Comparison of ENCODE assay signal across 22 cellular contexts in the genomic region with DNA sequence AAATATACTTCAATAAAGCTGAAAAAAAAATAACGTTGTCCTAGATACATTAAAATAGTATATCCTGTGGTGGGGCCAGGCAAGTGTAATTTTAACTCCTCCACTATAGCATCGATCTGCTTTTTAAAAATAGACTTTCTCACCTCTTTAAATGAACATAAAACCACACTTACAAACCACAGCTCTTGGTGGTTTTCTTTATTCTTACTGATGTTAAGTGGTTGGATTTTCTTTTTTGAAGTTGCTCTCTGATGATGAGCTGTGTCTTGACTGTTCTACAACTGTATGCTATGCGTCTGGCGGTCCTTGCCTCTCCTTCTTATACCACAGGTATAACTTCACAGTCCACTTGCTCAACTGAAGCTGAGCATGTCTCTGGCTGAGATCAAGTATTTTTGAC.
A peak's percentile ranks its signal among the peaks of the same experiment; 100 is the strongest.
DNase-seq lines count a peak whose midpoint lies in the region; ATAC-seq and TF ChIP-seq lines count a peak whose summit lies in the region.
"Had no signal": no experiment of that assay in that cellular context is flagged by ENCODE, and none has a peak within 500 bp of the region (broad histone marks: within the 10 kb centered on the region; RNA-seq: fewer than 3 reads in every experiment).

No MANE protein-coding gene starts in this region.

- CTCF ChIA-PET in A673 (lab: Charles Lee) = no interaction called here

- H3K27ac ChIP-seq in DND-41 (ENCODE audit: low read length) = no peak overlapping the region
- no peak overlapping the region for H3K27ac ChIP-seq in A673 (ENCODE audit: low read depth, low read length, poor library complexity, severe bottlenecking)
- H3K27ac ChIP-seq: pancreas, transverse colon had no signal

- H3K79me2 ChIP-seq in DND-41 (ENCODE audit: insufficient read depth, low read length) = no peaks in the 10 kb centered on the region

- no peak overlapping the region for H3K4me3 ChIP-seq in DND-41 (ENCODE audit: low read depth in 1 of 2, low read length in 2 of 2)
- no peak overlapping the region for H3K4me3 ChIP-seq in A673 (ENCODE audit: low read depth, low read length, poor library complexity, severe bottlenecking)
- H3K4me3 ChIP-seq: pancreas, transverse colon had no signal

- in situ Hi-C loops in KBM-7 (cut with MboI; ENCODE audit: low pct_unique_long_range_greater_than_20kb, low sequenced_read_pairs) = no loop called here

- H3K27me3 ChIP-seq in DND-41 (ENCODE audit: insufficient read depth, low read length, poor library complexity) = no peaks in the 10 kb centered on the region
- peaks cover 18% of the 10 kb centered on the region for H3K27me3 ChIP-seq in A673 (replicated peaks; ENCODE audit: insufficient read depth, low read depth, low read length, poor library complexity)
- H3K27me3 ChIP-seq: pancreas, transverse colon had no signal

- H4K20me1 ChIP-seq in DND-41 (ENCODE audit: insufficient read depth, low read length) = no peaks in the 10 kb centered on the region

- ATAC-seq in DND-41 (ENCODE audit: insufficient read depth, low read depth) (peak; percentile 99), GM19351 (IDR thresholded peaks at IDR 0.05; ENCODE audit: unreplicated experiment) (peak; percentile 62)
- ATAC-seq: activated T-cell treated with anti-CD3 and anti-CD28 coated beads, Interleukin-2, amount 50 U/mL, for 72 hours; left colon; pancreas; T-cell had no signal

- TF ChIP-seq CTCF in DND-41 (IDR thresholded peaks at IDR 0.05; ENCODE audit: borderline replicate concordance, extremely low read depth, low read length, poor library complexity, severe bottlenecking) (no peak), A673 (conservative IDR thresholded peaks at IDR 0.05; ENCODE audit: low read depth, low read length) (no peak)

- DNase-seq in DND-41 (peak; percentile 13), KBM-7 (peak; percentile 5), SW480 (ENCODE audit: low spot score) (peak; percentile 1), A673 (ENCODE audit: low spot score) (no peak), iPS-NIHi11 (ENCODE audit: low spot score) (no peak), HUDEP-2 (lab: John Stamatoyannopoulos, UW; ENCODE audit: unreplicated experiment in 76 of 76) (no peak)
- DNase-seq: activated CD4-positive, alpha-beta T cell treated with anti-CD3 and anti-CD28 coated beads, Interleukin-2, amount 50 U/mL, for 4 hours; activated naive CD4-positive, alpha-beta T cell; activated T-cell treated with anti-CD3 and anti-CD28 coated beads, Interleukin-2, amount 50 U/mL, for 72 hours; Calu3; H9; left colon; mammary epithelial cell; NCI-H1417 treated with DMSO at 0.1 percent for 48 hours; NCI-H2227 treated with DMSO at 0.1 percent for 48 hours; NCI-H69; pancreas; small intestine; stimulated activated CD4-positive, alpha-beta T cell treated with anti-CD3 and anti-CD28 coated beads, Interleukin-1b, Interleukin-23, amount 100 ng/mL, for 48 hours; T-cell; transverse colon had no signal

- no peak overlapping the region for H3K9ac ChIP-seq in DND-41 (ENCODE audit: low read depth, low read length)

- no peaks in the 10 kb centered on the region for H3K4me1 ChIP-seq in DND-41 (ENCODE audit: insufficient read depth, low read length)
- H3K4me1 ChIP-seq in A673 (ENCODE audit: insufficient read depth, low read length, poor library complexity, severe bottlenecking) = no peaks in the 10 kb centered on the region
- H3K4me1 ChIP-seq: pancreas, transverse colon had no signal

- no peak overlapping the region for H2AFZ ChIP-seq in DND-41 (ENCODE audit: low read depth, low read length)

- POLR2A ChIA-PET in A673 (lab: Charles Lee; ENCODE audit: low non-redundant PET) = interaction anchor here (0.6 kb wide), 1 partner anchor 22 kb away, joined by 4 read pairs; no protein-coding TSS in a partner anchor

- BruUV-seq in A673 (replicated peaks; lab: Mats Ljungman, UMichigan) = no TSS peak

- intact Hi-C loops in A673 (cut with micrococcal nuclease; ENCODE audit: unreplicated experiment) = no loop called here

- H3K36me3 ChIP-seq in DND-41 (ENCODE audit: insufficient read depth, low read length) (no peaks in the 10 kb centered on the region), A673 (ENCODE audit: insufficient read depth, low read length, poor library complexity, severe bottlenecking) (no peaks in the 10 kb centered on the region)
- H3K36me3 ChIP-seq: pancreas, transverse colon had no signal

- no peak overlapping the region for H3K4me2 ChIP-seq in DND-41 (ENCODE audit: insufficient read depth, low read length)

- H3K9me3 ChIP-seq in DND-41 (ENCODE audit: insufficient read depth, low read length, severe bottlenecking) (no peaks in the 10 kb centered on the region), A673 (ENCODE audit: low read depth, low read length, poor library complexity, severe bottlenecking) (no peaks in the 10 kb centered on the region)
- H3K9me3 ChIP-seq: pancreas, transverse colon had no signal

Comparison
In these comparisons a context has a peak if more than half of its experiments do, and no peak if none do; other contexts are left out.
1. DNase-seq: peak in DND-41 (single experiment), KBM-7 (single experiment) and SW480 (single experiment); none in A673 (single experiment), iPS-NIHi11 (single experiment) and HUDEP-2 (0 of 76).